10 cellular contexts compared by ENCODE assay signal in the genomic region with DNA sequence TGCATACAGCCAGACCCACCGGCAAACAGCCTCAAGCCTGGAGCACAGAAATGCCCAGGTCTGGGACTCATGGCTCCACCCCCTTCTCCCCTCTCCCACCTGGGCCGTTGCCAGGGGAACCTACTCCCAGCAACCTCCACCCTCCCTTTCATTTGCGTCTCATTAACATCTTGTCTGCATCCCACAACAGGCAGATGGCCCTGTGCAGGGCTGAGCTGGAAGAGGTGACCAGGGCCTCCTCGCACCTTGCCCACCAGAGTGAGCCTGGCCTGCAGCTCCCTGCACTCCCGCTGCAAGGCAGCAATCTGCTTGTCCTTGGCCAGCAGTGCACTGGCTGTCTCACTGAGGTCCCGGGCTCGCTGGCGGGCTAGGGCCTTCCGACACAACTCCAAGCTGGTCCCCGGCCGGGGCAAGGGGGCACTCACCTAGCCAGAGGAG. TPM values are rescaled to one million over a fixed set of nuclear protein-coding genes. Genes with fewer than 3 reads are reported as not detected.
DNase-seq lines count a peak whose midpoint lies in the region; ATAC-seq and FAIRE-seq lines count a peak whose summit lies in the region.
"Had no signal": no experiment of that assay in that cellular context is flagged by ENCODE, and none has a peak within 500 bp of the region (broad histone marks: within the 10 kb centered on the region; RNA-seq: fewer than 3 reads in every experiment).

No MANE protein-coding gene starts in this region.

- peak overlapping the region; percentile 94 to 100 (median 98) for H3K4me2 ChIP-seq in BLaER1 treated with 17β-estradiol and CSF1 and Interleukin-3, amounts not matched to agents 10 nM and 100 nM

- peaks cover 40% of the 10 kb centered on the region for H3K4me1 Mint-ChIP-seq in activated naive CD8-positive, alpha-beta T cell treated with anti-CD3 and anti-CD28 coated beads for 36 hours
- H3K4me1 Mint-ChIP-seq in naive thymus-derived CD4-positive, alpha-beta T cell: peaks cover 33 to 55% (median 47%) of the 10 kb centered on the region in 7 donors

- H3K9me3 Mint-ChIP-seq in activated naive CD8-positive, alpha-beta T cell treated with anti-CD3 and anti-CD28 coated beads for 36 hours: peaks cover under 1% of the 10 kb centered on the region
- H3K9me3 Mint-ChIP-seq in naive thymus-derived CD4-positive, alpha-beta T cell: no peaks in the 10 kb centered on the region

- CTCF ChIA-PET in naive thymus-derived CD4-positive, alpha-beta T cell (lab: Charles Lee): interaction anchor here (1.4 to 3.5 kb wide), 3 partner anchors 8 to 19 kb away, joined by 10 to 35 read pairs (median 11); no protein-coding TSS in a partner anchor

- H3K36me3 ChIP-seq in BLaER1 treated with 17β-estradiol and CSF1 and Interleukin-3, amounts not matched to agents 10 nM and 100 nM: peaks cover 2 to 41% (median 28%) of the 10 kb centered on the region in 11 experiments
- no peaks in the 10 kb centered on the region for H3K36me3 ChIP-seq in HUES6 (ENCODE audit: control insufficient read depth, insufficient read depth, low read length)
- H3K36me3 ChIP-seq in naive thymus-derived CD4-positive, alpha-beta T cell (ENCODE audit: control insufficient read depth in 2 of 3, insufficient read depth in 3 of 3, low read length in 3 of 3): peaks cover under 1 to 2% (median 1%) of the 10 kb centered on the region in 3 experiments

- H3K27me3 ChIP-seq in BLaER1 treated with 17β-estradiol and CSF1 and Interleukin-3, amounts not matched to agents 10 nM and 100 nM: peaks cover 0 to 23% (median 11%) of the 10 kb centered on the region in 11 experiments; a peak in 10 of 22 replicates
- H3K27me3 ChIP-seq in HUES6 (ENCODE audit: control insufficient read depth, insufficient read depth, low read length): peaks cover 34% of the 10 kb centered on the region
- no peaks in the 10 kb centered on the region for H3K27me3 ChIP-seq in naive thymus-derived CD4-positive, alpha-beta T cell (ENCODE audit: control insufficient read depth in 2 of 2, insufficient read depth in 2 of 2, low read length in 2 of 2)

- H3K4me3 Mint-ChIP-seq in activated naive CD8-positive, alpha-beta T cell treated with anti-CD3 and anti-CD28 coated beads for 36 hours: peak overlapping the region; percentile 35
- H3K4me3 Mint-ChIP-seq in naive thymus-derived CD4-positive, alpha-beta T cell: peak overlapping the region in 9 of 10 donors; percentile 7 to 100 (median 53)

- POLR2A ChIA-PET in naive thymus-derived CD4-positive, alpha-beta T cell (lab: Charles Lee): interaction anchor here (0.8 to 17.0 kb wide), 7 partner anchors 8 to 189 kb away, joined by 3 to 792 read pairs (median 6); a partner anchor contains a TSS

- H3K36me3 Mint-ChIP-seq in activated naive CD8-positive, alpha-beta T cell treated with anti-CD3 and anti-CD28 coated beads for 36 hours: peaks cover 20% of the 10 kb centered on the region
- peaks cover 1 to 25% (median 3%) of the 10 kb centered on the region in 5 donors for H3K36me3 Mint-ChIP-seq in naive thymus-derived CD4-positive, alpha-beta T cell

- H3K9ac ChIP-seq in BLaER1 treated with 17β-estradiol and CSF1 and Interleukin-3, amounts not matched to agents 10 nM and 100 nM: peak overlapping the region in 8 of 11 experiments; percentile 93 to 100 (median 98); a peak in 16 of 22 replicates
- H3K9ac ChIP-seq in HUES6 (ENCODE audit: low read length): no peak overlapping the region

- peaks cover 51 to 87% (median 78%) of the 10 kb centered on the region in 10 experiments for H3K4me1 ChIP-seq in BLaER1 treated with 17β-estradiol and CSF1 and Interleukin-3, amounts not matched to agents 10 nM and 100 nM
- peaks cover 42% of the 10 kb centered on the region for H3K4me1 ChIP-seq in HUES6 (ENCODE audit: control insufficient read depth, insufficient read depth, low read length)
- peaks cover 0 to 13% of the 10 kb centered on the region in 2 donors for H3K4me1 ChIP-seq in naive thymus-derived CD4-positive, alpha-beta T cell (ENCODE audit: control insufficient read depth in 2 of 2, insufficient read depth in 2 of 2, low read length in 2 of 2)

- H3K27ac Mint-ChIP-seq in activated naive CD8-positive, alpha-beta T cell treated with anti-CD3 and anti-CD28 coated beads for 36 hours: peak overlapping the region; percentile 7
- peak overlapping the region in 5 of 9 donors; percentile 42 to 84 (median 68) for H3K27ac Mint-ChIP-seq in naive thymus-derived CD4-positive, alpha-beta T cell

- DNase-seq in activated naive CD8-positive, alpha-beta T cell treated with anti-CD3 and anti-CD28 coated beads for 36 hours: no peak
- DNase-seq in naive thymus-derived CD4-positive, alpha-beta T cell: no peak
- no peak for DNase-seq in RKO (ENCODE audit: low spot score)
- DNase-seq in NCI-H187 treated with DMSO at 0.1 percent for 48 hours (lab: John Stamatoyannopoulos, UW): no peak
- no peak for DNase-seq in HTR-8/SVneo (ENCODE audit: insufficient read length, low spot score)
- DNase-seq: T1000 had no signal

- peak overlapping the region in 6 of 11 experiments; percentile 59 to 100 (median 96); a peak in 9 of 22 replicates for H3K27ac ChIP-seq in BLaER1 treated with 17β-estradiol and CSF1 and Interleukin-3, amounts not matched to agents 10 nM and 100 nM
- H3K27ac ChIP-seq in HUES6 (ENCODE audit: low read depth, low read length): no peak overlapping the region
- no peak overlapping the region for H3K27ac ChIP-seq in naive thymus-derived CD4-positive, alpha-beta T cell (ENCODE audit: low read depth, low read length)

- ATAC-seq in naive thymus-derived CD4-positive, alpha-beta T cell: no peak
- no peak for ATAC-seq in GM21717 (IDR thresholded peaks at IDR 0.05; ENCODE audit: unreplicated experiment)

- peaks cover 27% of the 10 kb centered on the region for H3K27me3 Mint-ChIP-seq in activated naive CD8-positive, alpha-beta T cell treated with anti-CD3 and anti-CD28 coated beads for 36 hours
- peaks cover 0 to 5% (median 0%) of the 10 kb centered on the region in 5 donors for H3K27me3 Mint-ChIP-seq in naive thymus-derived CD4-positive, alpha-beta T cell

- FAIRE-seq in HTR-8/SVneo (lab: Jason Lieb, UNC): no peak

- H4K20me1 ChIP-seq in BLaER1 treated with 17β-estradiol and CSF1 and Interleukin-3, amounts not matched to agents 10 nM and 100 nM: peaks cover 29 to 75% (median 42%) of the 10 kb centered on the region in 11 experiments

- H3K9me3 ChIP-seq in BLaER1 treated with 17β-estradiol and CSF1 and Interleukin-3, amounts not matched to agents 10 nM and 100 nM (replicated peaks in 1 of 11): peaks cover 0 to 3% (median 0%) of the 10 kb centered on the region in 11 experiments; a peak in 4 of 22 replicates
- H3K9me3 ChIP-seq in HUES6 (ENCODE audit: control insufficient read depth, insufficient read depth, low read depth, low read length): no peaks in the 10 kb centered on the region
- H3K9me3 ChIP-seq in naive thymus-derived CD4-positive, alpha-beta T cell (ENCODE audit: control insufficient read depth in 2 of 3, low read length in 3 of 3): no peaks in the 10 kb centered on the region

- intact Hi-C loops in naive thymus-derived CD4-positive, alpha-beta T cell (cut with micrococcal nuclease): no loop called here

- peak overlapping the region in 9 of 10 experiments; percentile 50 to 99 (median 98); a peak in 17 of 20 replicates for H3K4me3 ChIP-seq in BLaER1 treated with 17β-estradiol and CSF1 and Interleukin-3, amounts not matched to agents 10 nM and 100 nM
- peak overlapping the region; percentile 65 for H3K4me3 ChIP-seq in HUES6 (ENCODE audit: low read depth, low read length)
- H3K4me3 ChIP-seq in naive thymus-derived CD4-positive, alpha-beta T cell (ENCODE audit: low read length): no peak overlapping the region

RNA-seq across cellular contexts. Expression of a gene that starts 3.3 kb away (rescaled TPM):
- total RNA-seq in activated naive CD8-positive, alpha-beta T cell treated with anti-CD3 and anti-CD28 coated beads for 36 hours: 10 to 100 TPM; 13.7 to 15.4 TPM
- total RNA-seq in naive thymus-derived CD4-positive, alpha-beta T cell: 10 to 100 TPM; 11.2 to 62.5 (median 20.5) TPM
- 1 to 10 TPM in 1 of 2 donors, under 1 TPM in 1; 0.20 to 1.5 TPM for polyA plus RNA-seq in naive thymus-derived CD4-positive, alpha-beta T cell
- total RNA-seq: dermis microvascular lymphatic vessel endothelial cell had no signal

RNA-seq across cellular contexts. Expression of a gene that starts 26.7 kb away (rescaled TPM):
- 100 to 1,000 TPM; 136 to 139 TPM for total RNA-seq in activated naive CD8-positive, alpha-beta T cell treated with anti-CD3 and anti-CD28 coated beads for 36 hours
- total RNA-seq in naive thymus-derived CD4-positive, alpha-beta T cell: 10 to 100 TPM; 36.0 to 75.6 (median 62.3) TPM
- polyA plus RNA-seq in naive thymus-derived CD4-positive, alpha-beta T cell: 10 to 100 TPM; 69.4 to 91.7 TPM

RNA-seq across cellular contexts. Expression of a gene that starts 44.6 kb away (rescaled TPM):
- total RNA-seq in activated naive CD8-positive, alpha-beta T cell treated with anti-CD3 and anti-CD28 coated beads for 36 hours: not detected
- 1 to 10 TPM in 1 of 5 experiments, under 1 TPM in 1, not detected in 3; 0.32 to 7.3 TPM for total RNA-seq in naive thymus-derived CD4-positive, alpha-beta T cell
- polyA plus RNA-seq in naive thymus-derived CD4-positive, alpha-beta T cell: not detected
- total RNA-seq: dermis microvascular lymphatic vessel endothelial cell had no signal

Comparison
In these comparisons a context has a peak if more than half of its experiments do, and no peak if none do; other contexts are left out.
1. H3K27ac ChIP-seq: peak in BLaER1 treated with 17β-estradiol and CSF1 and Interleukin-3, amounts not matched to agents 10 nM and 100 nM (6 of 11); none in HUES6 (single experiment) and naive thymus-derived CD4-positive, alpha-beta T cell (single experiment).